ENCODE assay signal across 26 cellular contexts in genomic region chr5:130155395-130155794, GRCh38.
DNase-seq lines count a peak whose midpoint lies in the region; ATAC-seq and TF ChIP-seq lines count a peak whose summit lies in the region.
"Had no signal": no experiment of that assay in that cellular context is flagged by ENCODE, and none has a peak within 500 bp of the region (broad histone marks: within the 10 kb centered on the region; RNA-seq: fewer than 3 reads in every experiment).

No MANE protein-coding gene starts in this region.

- H3K27ac Mint-ChIP-seq in chondrocyte (ENCODE audit: unreplicated experiment), result peak overlapping the region; percentile 75
- H3K27ac Mint-ChIP-seq: activated CD4-positive, alpha-beta memory T cell treated with anti-CD3 and anti-CD28 coated beads, Interleukin-2, amount 10 ng/mL, durations not matched to agents 7 days and 5 days; activated naive CD8-positive, alpha-beta T cell; nephron progenitor cell; stimulated activated effector memory CD8-positive, alpha-beta T cell treated with anti-CD3 and anti-CD28 coated beads, Interleukin-12 subunit alpha, Interleukin-12 subunit beta, amount 100 ng/mL, for 72 hours had no signal

- no peak for TF ChIP-seq CTCF in chondrocyte (IDR thresholded peaks at IDR 0.05)

- H3K4me3 Mint-ChIP-seq in chondrocyte (ENCODE audit: unreplicated experiment), result no peak overlapping the region
- H3K4me3 Mint-ChIP-seq: activated CD4-positive, alpha-beta memory T cell treated with anti-CD3 and anti-CD28 coated beads, Interleukin-2, amount 10 ng/mL, durations not matched to agents 7 days and 5 days; activated naive CD8-positive, alpha-beta T cell; central memory CD8-positive, alpha-beta T cell; nephron progenitor cell; stimulated activated effector memory CD8-positive, alpha-beta T cell treated with anti-CD3 and anti-CD28 coated beads, Interleukin-12 subunit alpha, Interleukin-12 subunit beta, amount 100 ng/mL, for 72 hours had no signal

- H3K27me3 Mint-ChIP-seq in chondrocyte (ENCODE audit: low read depth), result no peaks in the 10 kb centered on the region
- H3K27me3 Mint-ChIP-seq: activated CD4-positive, alpha-beta memory T cell treated with anti-CD3 and anti-CD28 coated beads, Interleukin-2, amount 10 ng/mL, durations not matched to agents 7 days and 5 days; activated naive CD8-positive, alpha-beta T cell had no signal

- H3K36me3 Mint-ChIP-seq in chondrocyte (ENCODE audit: low read depth), result peaks cover 2% of the 10 kb centered on the region
- H3K36me3 Mint-ChIP-seq: activated naive CD8-positive, alpha-beta T cell; stimulated activated effector memory CD8-positive, alpha-beta T cell treated with anti-CD3 and anti-CD28 coated beads, Interleukin-12 subunit alpha, Interleukin-12 subunit beta, amount 100 ng/mL, for 72 hours had no signal

- H3K9me3 Mint-ChIP-seq in chondrocyte (ENCODE audit: low read depth), result no peaks in the 10 kb centered on the region
- H3K9me3 Mint-ChIP-seq: activated CD4-positive, alpha-beta memory T cell treated with anti-CD3 and anti-CD28 coated beads, Interleukin-2, amount 10 ng/mL, durations not matched to agents 7 days and 5 days; central memory CD8-positive, alpha-beta T cell; nephron progenitor cell; stimulated activated effector memory CD8-positive, alpha-beta T cell treated with anti-CD3 and anti-CD28 coated beads, Interleukin-12 subunit alpha, Interleukin-12 subunit beta, amount 100 ng/mL, for 72 hours had no signal

- H3K4me1 Mint-ChIP-seq in chondrocyte (ENCODE audit: low read depth), result peaks cover 29% of the 10 kb centered on the region
- H3K4me1 Mint-ChIP-seq: activated CD4-positive, alpha-beta memory T cell treated with anti-CD3 and anti-CD28 coated beads, Interleukin-2, amount 10 ng/mL, durations not matched to agents 7 days and 5 days; central memory CD8-positive, alpha-beta T cell; nephron progenitor cell; stimulated activated effector memory CD8-positive, alpha-beta T cell treated with anti-CD3 and anti-CD28 coated beads, Interleukin-12 subunit alpha, Interleukin-12 subunit beta, amount 100 ng/mL, for 72 hours had no signal

- DNase-seq in HCEC 1CT (peak; percentile 13), chondrocyte (ENCODE audit: low spot score) (no peak), myocyte (ENCODE audit: low read depth) (peak; percentile 18)
- DNase-seq: activated CD4-positive, alpha-beta memory T cell treated with anti-CD3 and anti-CD28 coated beads, Interleukin-2, amount 10 ng/mL, durations not matched to agents 7 days and 5 days; activated CD4-positive, CD25-positive, alpha-beta regulatory T cell treated with anti-CD3 and anti-CD28 coated beads, Interleukin-2, amount 50 U/mL, for 72 hours; EL; H7; MM.1S; NCI-H1417; NCI-H2081; NCI-H345; nephron progenitor cell; posterior cingulate gyrus; right cardiac atrium; stimulated activated CD4-positive, alpha-beta T cell treated with anti-CD3 and anti-CD28 coated beads, Interleukin-2, amount 100 ng/mL, for 48 hours; substantia nigra; T-helper 1 cell had no signal

- ATAC-seq in GM18502 (IDR thresholded peaks at IDR 0.05; ENCODE audit: poor library complexity, unreplicated experiment) (no peak), HG03196 (IDR thresholded peaks at IDR 0.05; ENCODE audit: unreplicated experiment) (no peak), GM21528 (IDR thresholded peaks at IDR 0.05; ENCODE audit: low FRiP score, unreplicated experiment) (no peak)
- ATAC-seq: right cardiac atrium; stimulated activated effector memory CD8-positive, alpha-beta T cell treated with anti-CD3 and anti-CD28 coated beads, Interleukin-12 subunit alpha, Interleukin-12 subunit beta, amount 100 ng/mL, for 72 hours had no signal

- H3K27ac ChIP-seq in temporal lobe (ENCODE audit: low read depth, low read length), result peak overlapping the region; percentile 33
- H3K27ac ChIP-seq: C4-2B, KMS-11 had no signal
